Comparison of ENCODE assay signal across 27 cellular contexts in genomic region chr16:55621771-55622170, GRCh38. TPM values are rescaled to one million over a fixed set of nuclear protein-coding genes. Genes with fewer than 3 reads are reported as not detected.
"Had no signal": no experiment of that assay in that cellular context is flagged by ENCODE, and none has a peak within 500 bp of the region (broad histone marks: within the 10 kb centered on the region; RNA-seq: fewer than 3 reads in every experiment).

No MANE protein-coding gene starts in this region.

- ATAC-seq: Right ventricle myocardium inferior, SK-N-SH treated with all-trans-retinoic acid at 6 μM for 48 hours had no signal

- H3K27me3 ChIP-seq: Peyer's patch, SJCRH30 had no signal

- H3K9me3 ChIP-seq: Peyer's patch had no signal

- H3K27ac ChIP-seq: PC-9, Peyer's patch, SJCRH30 had no signal

- H3K4me1 ChIP-seq: Peyer's patch, SJCRH30 had no signal

- H3K4me2 ChIP-seq: PC-9 had no signal

- H2AFZ ChIP-seq: PC-9 had no signal

- DNase-seq: IMR-90; Karpas-422; KG1; MM.1S; NCI-H1092 treated with DMSO at 0.1 percent for 48 hours; NCI-H1436; NCI-H187; NCI-H2029; NCI-H2081 treated with DMSO at 0.1 percent for 48 hours; NCI-H2171; NCI-H226; NCI-H446; NCI-H510A; NCI-H524 treated with DMSO at 0.1 percent for 48 hours; NCI-H69; NCI-H774; NK-92 treated with Interleukin-12 subunit alpha and Interleukin-12 subunit beta, amount 100 ng/mL, for 24 hours; PC-9; Peyer's patch; SHP77 treated with DMSO at 0.1 percent for 48 hours had no signal

- H3K36me3 ChIP-seq: Peyer's patch, SJCRH30 had no signal

- H3K4me3 ChIP-seq: PC-9, Peyer's patch, SJCRH30 had no signal

RNA-seq across cellular contexts. Expression of gene SLC6A2, which starts 34.0 kb away (rescaled TPM):
- total RNA-seq: HT-29, IMR-90, M059J, OCI-LY7, Peyer's patch, Right ventricle myocardium inferior, RPMI7951, SJCRH30 had no signal

RNA-seq across cellular contexts. Expression of gene CAPNS2, which starts 55.3 kb away (rescaled TPM):
- total RNA-seq: OCI-LY7, Right ventricle myocardium inferior, SJCRH30 had no signal
